ENCODE assay signal across 9 cellular contexts in the genomic region with DNA sequence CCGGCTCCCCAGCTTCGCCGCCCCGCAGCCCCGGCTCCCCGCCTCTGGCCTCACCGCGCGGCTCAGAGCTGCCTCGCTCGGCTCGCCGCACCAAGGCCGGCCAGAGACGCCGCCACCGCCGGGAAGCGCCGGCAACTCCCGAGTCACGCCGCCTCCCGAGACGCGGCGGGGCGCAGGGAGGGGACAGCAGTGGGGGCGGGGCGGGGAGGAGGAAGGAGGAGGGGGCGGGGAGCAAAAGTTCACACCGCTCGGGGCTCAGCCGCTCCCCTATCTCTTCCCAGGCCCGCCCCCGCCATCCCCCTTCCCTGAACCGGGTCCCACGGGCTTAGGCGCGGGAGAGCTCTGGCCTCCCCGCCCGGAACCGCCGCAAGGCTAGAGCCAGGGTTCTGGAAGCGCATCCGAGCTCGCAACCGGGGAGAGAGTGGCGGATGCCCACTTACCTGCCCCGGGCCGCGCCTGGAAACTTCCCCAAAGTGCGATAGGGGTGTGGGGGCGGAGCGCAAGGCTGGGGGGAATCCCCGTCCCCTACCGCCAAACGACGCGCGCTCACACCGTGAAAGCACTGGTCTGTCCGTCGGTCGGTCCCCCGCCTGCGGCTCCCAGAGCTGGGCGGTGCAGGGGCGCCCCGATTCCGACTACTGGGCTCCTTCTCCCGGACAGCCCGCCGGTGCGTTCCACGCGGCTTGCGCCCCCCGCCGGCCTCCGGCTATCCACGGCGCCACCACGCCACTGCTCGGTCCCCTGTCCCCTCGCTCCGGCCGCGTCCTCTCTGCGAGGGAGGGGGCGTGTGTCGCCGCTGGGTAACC. TPM values are rescaled to one million over a fixed set of nuclear protein-coding genes. Genes with fewer than 3 reads are reported as not detected.
DNase-seq lines count a peak whose midpoint lies in the region; ATAC-seq and TF ChIP-seq lines count a peak whose summit lies in the region.
"Had no signal": no experiment of that assay in that cellular context is flagged by ENCODE, and none has a peak within 500 bp of the region (broad histone marks: within the 10 kb centered on the region; RNA-seq: fewer than 3 reads in every experiment).

No MANE protein-coding gene starts in this region.

- POLR2A ChIA-PET in RWPE1 (lab: Yijun Ruan, JAX; ENCODE audit: low non-redundant PET): interaction anchor here (0.6 to 1.6 kb wide), 4 partner anchors 15 to 213 kb away, joined by 3 to 9 read pairs (median 5); no protein-coding TSS in a partner anchor

- H3K4me1 ChIP-seq in BLaER1 (peaks cover 64% of the 10 kb centered on the region), ectodermal cell (ENCODE audit: control insufficient read depth, insufficient read depth, low read length) (peaks cover 9% of the 10 kb centered on the region)

- peak overlapping the region; percentile 82 for H3K4me3 ChIP-seq in BLaER1
- peak overlapping the region; percentile 55 for H3K4me3 ChIP-seq in ectodermal cell (ENCODE audit: insufficient read depth, low read depth, low read length)
- H3K4me3 ChIP-seq: SK-N-MC had no signal

- peaks cover 23% of the 10 kb centered on the region for H3K36me3 ChIP-seq in BLaER1
- H3K36me3 ChIP-seq in ectodermal cell (ENCODE audit: control insufficient read depth, insufficient read depth, low read length): no peaks in the 10 kb centered on the region

- peak; percentile 61 for ATAC-seq in GM19351 (IDR thresholded peaks at IDR 0.05; ENCODE audit: unreplicated experiment)
- peak; percentile 84 for ATAC-seq in memory B cell (ENCODE audit: low read depth)
- no peak for ATAC-seq in GM21528 (IDR thresholded peaks at IDR 0.05; ENCODE audit: low FRiP score, unreplicated experiment)

- H3K27ac ChIP-seq in BLaER1 (peak overlapping the region; percentile 93), RWPE1 (peak overlapping the region; percentile 85), ectodermal cell (ENCODE audit: insufficient read depth, low read depth, low read length, poor library complexity, severe bottlenecking) (no peak overlapping the region), temporal lobe (ENCODE audit: low read depth, low read length) (peak overlapping the region; percentile 69)
- H3K27ac ChIP-seq: SK-N-MC had no signal

- peak; percentile 24 for TF ChIP-seq CTCF in RWPE1 (conservative IDR thresholded peaks at IDR 0.05; ENCODE audit: low read depth)

- H3K27me3 Mint-ChIP-seq in memory B cell: no peaks in the 10 kb centered on the region

- peak; percentile 70 for DNase-seq in RWPE1 (ENCODE audit: low spot score)
- DNase-seq in memory B cell (ENCODE audit: low spot score in 2 of 2): peak; percentile 83 to 85
- no peak for DNase-seq in NCI-H187 (lab: John Stamatoyannopoulos, UW)

- H3K27ac Mint-ChIP-seq in memory B cell: peak overlapping the region; percentile 90

- peaks cover 43% of the 10 kb centered on the region for H4K20me1 ChIP-seq in BLaER1

- no peaks in the 10 kb centered on the region for H3K9me3 Mint-ChIP-seq in memory B cell

- peaks cover 3% of the 10 kb centered on the region for H3K36me3 Mint-ChIP-seq in memory B cell

- H3K9me3 ChIP-seq in BLaER1 (peaks cover 6% of the 10 kb centered on the region), ectodermal cell (ENCODE audit: control insufficient read depth, low read length) (no peaks in the 10 kb centered on the region)

- H3K27me3 ChIP-seq in BLaER1 (no peaks in the 10 kb centered on the region), ectodermal cell (ENCODE audit: control insufficient read depth, insufficient read depth, low read length, poor library complexity, severe bottlenecking) (peaks cover 75% of the 10 kb centered on the region)

- WGBS in ectodermal cell, 2 experiments: 0% methylated on average over 90 to 93 of the region's 93 CpGs

- peak overlapping the region; percentile 92 for H3K4me3 Mint-ChIP-seq in memory B cell

- CTCF ChIA-PET in RWPE1 (lab: Yijun Ruan, JAX): interaction anchor here (0.5 to 5.6 kb wide), 7 partner anchors 18 to 1720 kb away, joined by 3 to 42 read pairs (median 5); no protein-coding TSS in a partner anchor

- peaks cover 31% of the 10 kb centered on the region for H3K4me1 Mint-ChIP-seq in memory B cell

- H3K9ac ChIP-seq in BLaER1: peak overlapping the region; percentile 87

- H3K4me2 ChIP-seq in BLaER1: peak overlapping the region; percentile 99

RNA-seq across cellular contexts. Expression of a gene that starts 0.9 kb away (rescaled TPM):
- polyA plus RNA-seq in ectodermal cell (2013, experiment 1 of 4): 4.9 TPM
- polyA plus RNA-seq in ectodermal cell (2013, experiment 2 of 4): 5.2 TPM
- polyA plus RNA-seq in ectodermal cell (2013, experiment 3 of 4): 2.8 TPM
- polyA plus RNA-seq in ectodermal cell (2013, experiment 4 of 4): 3.5 TPM
- total RNA-seq in temporal lobe: 38.8 TPM

Comparison
In these comparisons a context has a peak if more than half of its experiments do, and no peak if none do; other contexts are left out.
1. DNase-seq: peak in RWPE1 (single experiment) and memory B cell (2 of 2); none in NCI-H187 (0 of 2).